11 cellular contexts compared by ENCODE assay signal in the genomic region with DNA sequence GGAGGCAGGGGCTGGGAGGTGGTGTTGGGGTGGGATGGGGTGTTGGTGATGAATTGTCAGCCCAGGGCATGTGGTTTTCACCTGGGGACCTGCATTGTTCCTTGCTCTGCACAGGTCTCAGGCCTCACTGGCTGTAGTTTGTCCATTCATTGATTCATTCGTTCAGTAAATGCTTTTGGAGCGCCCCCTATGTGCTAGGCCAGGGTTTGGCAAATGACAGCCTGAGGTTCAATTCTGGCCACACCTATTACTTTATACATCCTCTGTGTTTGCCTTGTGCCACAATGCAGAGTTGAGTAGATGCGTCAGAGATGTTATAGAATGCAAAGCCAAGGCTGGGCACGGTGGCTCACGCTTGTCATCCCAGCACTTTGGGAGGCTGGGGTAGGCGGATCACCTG. TPM values are rescaled to one million over a fixed set of nuclear protein-coding genes. Genes with fewer than 3 reads are reported as not detected.
DNase-seq lines count a peak whose midpoint lies in the region; ATAC-seq, FAIRE-seq and TF ChIP-seq lines count a peak whose summit lies in the region.
"Had no signal": no experiment of that assay in that cellular context is flagged by ENCODE, and none has a peak within 500 bp of the region (broad histone marks: within the 10 kb centered on the region; RNA-seq: fewer than 3 reads in every experiment).

No MANE protein-coding gene starts in this region.

- no peaks in the 10 kb centered on the region for H3K4me1 ChIP-seq in cardiac muscle cell (ENCODE audit: low read depth)
- H3K4me1 ChIP-seq in heart left ventricle: peaks cover 0 to 13% (median 6%) of the 10 kb centered on the region in 12 donors
- peaks cover 0 to 7% (median 1%) of the 10 kb centered on the region in 4 experiments; a peak in 3 of 7 replicates for H3K4me1 ChIP-seq in H1 (replicated peaks in 1 of 4; ENCODE audit: control insufficient read depth in 3 of 4, insufficient read depth in 4 of 4, low read length in 3 of 4)
- H3K4me1 ChIP-seq in upper lobe of right lung: peaks cover under 1% of the 10 kb centered on the region

- TF ChIP-seq CTCF in cardiac muscle cell (IDR thresholded peaks at IDR 0.05; ENCODE audit: low read depth, low read length) (peak; percentile 45), heart left ventricle (IDR thresholded peaks at IDR 0.05) (peak in 3 of 12 donors; percentile 16 to 21 (median 20)), H1 (IDR thresholded peaks at IDR 0.05; ENCODE audit: control extremely low read depth in 1 of 3, insufficient read depth in 1 of 3, low read depth in 1 of 3, low read length in 3 of 3) (peak; percentile 51 to 80 (median 67)), upper lobe of right lung (IDR thresholded peaks at IDR 0.05) (peak; percentile 28)

- H3K23ac ChIP-seq in H1 (ENCODE audit: insufficient read length): no peak overlapping the region

- peaks cover 5% of the 10 kb centered on the region; the same call in 1 of the 2 replicates for H3K23me2 ChIP-seq in H1 (ENCODE audit: low read depth, low read length)

- no peak overlapping the region for H2BK12ac ChIP-seq in H1 (ENCODE audit: low read depth, low read length)

- H2BK20ac ChIP-seq in H1 (ENCODE audit: low read length): no peak overlapping the region

- no peak overlapping the region for H3K9ac ChIP-seq in H1 (replicated peaks in 1 of 4; ENCODE audit: extremely low read depth in 1 of 4, low read depth in 3 of 4, low read length in 3 of 4)

- CTCF ChIA-PET in H1 (lab: Charles Lee; ENCODE audit: partially characterized antibody): interaction anchor here (0.7 to 3.6 kb wide), 8 partner anchors 9 to 179 kb away, joined by 3 to 25 read pairs (median 4); partner anchors contain the start of gene SNW1

- POLR2A ChIA-PET in H1 (lab: Charles Lee; ENCODE audit: partially characterized antibody): no interaction called here

- H4K5ac ChIP-seq in H1 (ENCODE audit: insufficient read length, low read depth, low read length): no peak overlapping the region

- H2BK15ac ChIP-seq in H1 (ENCODE audit: low read length): no peak overlapping the region

- H3K27me3 ChIP-seq in cardiac muscle cell: no peaks in the 10 kb centered on the region
- no peaks in the 10 kb centered on the region for H3K27me3 ChIP-seq in heart left ventricle
- H3K27me3 ChIP-seq in H1 (replicated peaks in 1 of 4; ENCODE audit: control insufficient read depth in 3 of 4, extremely low read depth in 1 of 4, insufficient read depth in 3 of 4, low read length in 3 of 4): no peaks in the 10 kb centered on the region
- H3K27me3 ChIP-seq in upper lobe of right lung: no peaks in the 10 kb centered on the region

- H3K56ac ChIP-seq in H1 (replicated peaks; ENCODE audit: insufficient read length, low read depth, low read length): no peak overlapping the region

- H2AK5ac ChIP-seq in H1 (ENCODE audit: low read depth, low read length): no peak overlapping the region

- FAIRE-seq in H1 (lab: Jason Lieb, UNC): no peak

- H4K8ac ChIP-seq in H1 (ENCODE audit: extremely low read depth, insufficient read depth, low read length): no peak overlapping the region

- TF ChIP-seq POLR2A in heart left ventricle (IDR thresholded peaks at IDR 0.05): no peak
- no peak for TF ChIP-seq POLR2A in H1 (IDR thresholded peaks at IDR 0.05; ENCODE audit: control extremely low read depth in 1 of 2, low read depth in 2 of 2, low read length in 2 of 2)

- no peak overlapping the region for H3K18ac ChIP-seq in H1 (ENCODE audit: extremely low read depth, low read length)

- 0 out of 2 replicates have a peak, but pooled peaks cover 5% of the 10 kb centered on the region for H3K79me1 ChIP-seq in H1 (ENCODE audit: low read depth, low read length)

- no peak overlapping the region for H2BK120ac ChIP-seq in H1 (replicated peaks; ENCODE audit: low read depth, low read length)

- H3K9me3 ChIP-seq in cardiac muscle cell (ENCODE audit: low read depth): no peaks in the 10 kb centered on the region
- no peaks in the 10 kb centered on the region for H3K9me3 ChIP-seq in heart left ventricle
- H3K9me3 ChIP-seq in H1 (ENCODE audit: insufficient read depth in 2 of 2, low read depth in 1 of 2, low read length in 1 of 2): no peaks in the 10 kb centered on the region
- H3K9me3 ChIP-seq in upper lobe of right lung: no peaks in the 10 kb centered on the region

- H3K4me3 ChIP-seq in cardiac muscle cell (no peak overlapping the region), heart left ventricle (no peak overlapping the region), H1 (ENCODE audit: extremely low read depth in 1 of 4, insufficient read depth in 2 of 4, low read depth in 3 of 4, low read length in 4 of 4) (no peak overlapping the region), upper lobe of right lung (no peak overlapping the region)
- H3K4me3 ChIP-seq: skin epidermis had no signal

- H3K27ac ChIP-seq in cardiac muscle cell (no peak overlapping the region), heart left ventricle (no peak overlapping the region), H1 (ENCODE audit: low read depth, low read length) (no peak overlapping the region), upper lobe of right lung (no peak overlapping the region)
- H3K27ac ChIP-seq: HL-60, skin epidermis had no signal

- H3K36me3 ChIP-seq in cardiac muscle cell (no peaks in the 10 kb centered on the region), heart left ventricle (no peaks in the 10 kb centered on the region), H1 (ENCODE audit: control insufficient read depth in 2 of 4, insufficient read depth in 4 of 4, low read length in 3 of 4) (no peaks in the 10 kb centered on the region), upper lobe of right lung (no peaks in the 10 kb centered on the region)

- ATAC-seq in heart left ventricle (no peak), upper lobe of right lung (no peak), HG03045 (IDR thresholded peaks at IDR 0.05; ENCODE audit: unreplicated experiment) (no peak)

- TF ChIP-seq EP300 in H1 (IDR thresholded peaks at IDR 0.05; ENCODE audit: borderline replicate concordance in 1 of 2, low read depth in 2 of 2, low read length in 2 of 2): no peak

- 0 out of 4 replicates have a peak, but pooled peaks cover 0 to 3% of the 10 kb centered on the region in 2 experiments for H3K79me2 ChIP-seq in H1 (ENCODE audit: control insufficient read depth in 1 of 2, insufficient read depth in 2 of 2, low read length in 2 of 2)

- H3K4me2 ChIP-seq in H1 (ENCODE audit: insufficient read depth in 1 of 2, low read depth in 2 of 2, low read length in 2 of 2): no peak overlapping the region

- H4K91ac ChIP-seq in H1 (replicated peaks; ENCODE audit: insufficient read length, low read length): no peak overlapping the region

- no peak overlapping the region for H2BK5ac ChIP-seq in H1 (ENCODE audit: low read depth, low read length)

- intact Hi-C loops in heart left ventricle (cut with DNase I) (loop anchor here in 2 of 10 donors (5.0 to 10.0 kb wide), 2 partner anchors 42 to 150 kb away; partner anchors contain the start of gene SNW1 (in 1 of the 2)), upper lobe of right lung (cut with DNase I) (no loop called here)

- no peak overlapping the region for H3K4ac ChIP-seq in H1 (replicated peaks; ENCODE audit: insufficient read length, low read depth, low read length)

- peak in 1 of 2 donors; percentile 29 for DNase-seq in cardiac muscle cell (ENCODE audit: low read depth in 1 of 2, low spot score in 1 of 2)
- no peak for DNase-seq in heart left ventricle
- peak; percentile 64 for DNase-seq in NCI-H69 (lab: John Stamatoyannopoulos, UW)
- peak in 1 of 2 experiments; percentile 84 for DNase-seq in H1 (ENCODE audit: low read depth in 1 of 2, low spot score in 2 of 2)
- no peak for DNase-seq in upper lobe of right lung
- no peak for DNase-seq in A172 (ENCODE audit: low spot score)
- no peak for DNase-seq in COLO829 (ENCODE audit: low spot score)
- DNase-seq: activated CD4-positive, CD25-positive, alpha-beta regulatory T cell had no signal

- no peak overlapping the region for H2AFZ ChIP-seq in H1 (ENCODE audit: low read length)

- H4K20me1 ChIP-seq in H1 (replicated peaks in 1 of 2; ENCODE audit: control insufficient read depth in 1 of 2, insufficient read depth in 2 of 2, low read length in 2 of 2): no peaks in the 10 kb centered on the region

- 62 to 67% (median 65%) methylated on average over 6 of the region's 6 CpGs for WGBS in heart left ventricle, 4 donors
- WGBS in H1 (ENCODE audit: extremely low coverage in 1 of 2, insufficient coverage in 1 of 2, insufficient read length in 1 of 2, insufficient replicate concordance in 2 of 2, low coverage in 1 of 2, low lambda C conversion rate in 2 of 2, missing lambda C conversion rate in 1 of 2), 2 experiments: 46% methylated on average over 6 of the region's 6 CpGs; no CpG with 5 or more reads in 1 of the 2 experiments

- peak; percentile 68 to 78 for TF ChIP-seq RAD21 in H1 (IDR thresholded peaks at IDR 0.05 in 1 of 2, conservative IDR thresholded peaks at IDR 0.05 in 1 of 2; ENCODE audit: low read depth in 2 of 2, low read length in 2 of 2)

- H3K14ac ChIP-seq in H1 (ENCODE audit: insufficient read length): no peak overlapping the region

RNA-seq across cellular contexts. Expression of gene ADCK1, which starts 4.7 kb away (rescaled TPM):
- 12.2 and 15.4 TPM in 2 replicates for total RNA-seq in cardiac muscle cell
- polyA plus RNA-seq in cardiac muscle cell: 20.3 and 20.6 TPM in 2 replicates
- 10 to 100 TPM in 1 of 9 donors, 1 to 10 TPM in 8; 4.0 to 12.0 (median 6.0) TPM for total RNA-seq in heart left ventricle
- 10 to 100 TPM in 1 of 2 donors, 1 to 10 TPM in 1; 9.8 to 12.8 TPM for polyA plus RNA-seq in heart left ventricle
- total RNA-seq in H1 (2021; fragmentation: NEBNext Ultra II Directional; extraction: Animal tissue kit (Norgen Biotek cat#: 25700)): 11.0 and 11.5 TPM in 2 replicates
- polyA plus RNA-seq in H1 (2011; rRNA removed): 16.8 and 23.0 TPM in 2 replicates
- 15.5 TPM for polyA plus RNA-seq in H1 (2011; cell fraction: cytosol; rRNA removed)
- 31.9 TPM for polyA plus RNA-seq in H1 (2011; cell fraction: nucleus; rRNA removed)
- 10.5 to 17.5 TPM (median 13.8 TPM) in 4 replicates for polyA plus RNA-seq in H1 (2012, experiment 1 of 2)
- 11.5 TPM for polyA plus RNA-seq in H1 (2012, experiment 2 of 2)
- 8.7 TPM for polyA plus RNA-seq in H1 (2013, experiment 1 of 2)
- polyA plus RNA-seq in H1 (2013, experiment 2 of 2): 9.3 TPM
- 17.4 and 18.0 TPM in 2 replicates for polyA minus RNA-seq in H1 (2011; rRNA and poly(A)+ RNA removed)
- polyA minus RNA-seq in H1 (2011; cell fraction: cytosol; rRNA and poly(A)+ RNA removed): 7.6 TPM
- polyA minus RNA-seq in H1 (2011; cell fraction: nucleus; rRNA and poly(A)+ RNA removed): 13.1 TPM
- total RNA-seq in upper lobe of right lung: 8.5 TPM
- 4.7 and 5.4 TPM in 2 replicates for total RNA-seq in A172 (2014; rRNA removed; shearing (Covaris generic))

RNA-seq across cellular contexts. Expression of gene SNW1, which starts 43.6 kb away (rescaled TPM):
- 50.9 and 66.7 TPM in 2 replicates for total RNA-seq in cardiac muscle cell
- polyA plus RNA-seq in cardiac muscle cell: 63.3 and 66.3 TPM in 2 replicates
- total RNA-seq in heart left ventricle: 10 to 100 TPM; 29.4 to 67.3 (median 47.7) TPM
- 10 to 100 TPM; 25.8 to 46.6 TPM for polyA plus RNA-seq in heart left ventricle
- total RNA-seq in H1 (2021; fragmentation: NEBNext Ultra II Directional; extraction: Animal tissue kit (Norgen Biotek cat#: 25700)): 79.2 and 88.8 TPM in 2 replicates
- 7.3 and 13.2 TPM in 2 replicates for polyA plus RNA-seq in H1 (2011; rRNA removed)
- 26.9 TPM for polyA plus RNA-seq in H1 (2011; cell fraction: cytosol; rRNA removed)
- 13.8 TPM for polyA plus RNA-seq in H1 (2011; cell fraction: nucleus; rRNA removed)
- polyA plus RNA-seq in H1 (2012, experiment 1 of 2): 47.1 to 108 TPM (median 53.4 TPM) in 4 replicates
- polyA plus RNA-seq in H1 (2012, experiment 2 of 2): 13.5 TPM
- polyA plus RNA-seq in H1 (2013, experiment 1 of 2): 83.4 TPM
- polyA plus RNA-seq in H1 (2013, experiment 2 of 2): 83.0 TPM
- polyA minus RNA-seq in H1 (2011; rRNA and poly(A)+ RNA removed): 31.7 and 35.0 TPM in 2 replicates
- polyA minus RNA-seq in H1 (2011; cell fraction: cytosol; rRNA and poly(A)+ RNA removed): 19.2 TPM
- polyA minus RNA-seq in H1 (2011; cell fraction: nucleus; rRNA and poly(A)+ RNA removed): 25.2 TPM
- 64.7 TPM for total RNA-seq in upper lobe of right lung
- total RNA-seq in A172 (2014; rRNA removed; shearing (Covaris generic)): 68.8 and 80.9 TPM in 2 replicates
